ENCODE assay signal across 22 cellular contexts in the genomic region with DNA sequence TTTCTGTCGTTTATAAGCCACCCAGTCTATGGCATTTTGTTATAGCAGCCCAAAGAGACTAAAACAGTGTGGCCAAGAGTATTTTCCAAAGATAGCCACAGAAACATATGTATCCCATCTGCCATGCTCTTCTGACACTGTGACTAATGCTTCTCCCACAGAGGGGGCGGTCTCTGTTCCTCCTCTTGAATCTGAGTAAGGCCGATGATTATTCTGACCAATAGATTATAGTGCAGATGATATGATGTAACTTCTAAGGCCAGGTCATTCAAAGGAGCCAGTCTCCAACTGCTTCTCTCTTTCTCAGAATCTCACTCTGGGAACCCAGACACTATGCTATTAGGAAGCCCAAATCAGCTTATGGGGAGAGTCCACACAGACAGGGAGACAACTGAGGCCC.
DNase-seq lines count a peak whose midpoint lies in the region; ATAC-seq, FAIRE-seq and TF ChIP-seq lines count a peak whose summit lies in the region.
"Had no signal": no experiment of that assay in that cellular context is flagged by ENCODE, and none has a peak within 500 bp of the region (broad histone marks: within the 10 kb centered on the region; RNA-seq: fewer than 3 reads in every experiment).

No MANE protein-coding gene starts in this region.

- H3K14ac ChIP-seq in mesenchymal stem cell (ENCODE audit: low read length in 2 of 2) = no peak overlapping the region

- no peak overlapping the region for H4K8ac ChIP-seq in mesenchymal stem cell (ENCODE audit: low read length)

- H3K27ac ChIP-seq in K562 (ENCODE audit: extremely low read depth, low read depth, low read length) (no peak overlapping the region), mesenchymal stem cell (ENCODE audit: low read length, poor library complexity, severe bottlenecking) (no peak overlapping the region)
- no peak overlapping the region for H3K27ac ChIP-seq in effector memory CD4-positive, alpha-beta T cell (ENCODE audit: insufficient read depth, low read length, poor library complexity, severe bottlenecking)
- H3K27ac ChIP-seq: KMS-11, psoas muscle, stomach had no signal

- TF ChIP-seq POLR2A in K562 (conservative IDR thresholded peaks at IDR 0.05) = no peak

- H3K79me1 ChIP-seq in mesenchymal stem cell (replicated peaks; ENCODE audit: low read length, poor library complexity, severe bottlenecking) = no peaks in the 10 kb centered on the region

- WGBS in K562 (ENCODE audit: insufficient coverage, low coverage, missing lambda C conversion rate) = 8% methylated on average over 3 of the region's 3 CpGs
- WGBS in mesenchymal stem cell = 77% methylated on average over 1 of the region's 3 CpGs

- no peak overlapping the region for H4K91ac ChIP-seq in mesenchymal stem cell (ENCODE audit: low read length)

- H3K4me3 ChIP-seq in K562 (no peak overlapping the region), mesenchymal stem cell (ENCODE audit: insufficient read depth in 1 of 2, low read depth in 1 of 2, low read length in 2 of 2) (no peak overlapping the region)
- no peak overlapping the region for H3K4me3 ChIP-seq in effector memory CD4-positive, alpha-beta T cell (ENCODE audit: insufficient read depth, low read depth, low read length, poor library complexity, severe bottlenecking)
- H3K4me3 ChIP-seq: psoas muscle, stomach had no signal

- H3K9me1 ChIP-seq in K562 (ENCODE audit: control insufficient read depth, insufficient read depth, low read length) = no peaks in the 10 kb centered on the region

- H4K20me1 ChIP-seq in K562 (replicated peaks; ENCODE audit: control insufficient read depth, insufficient read depth, low read length) = no peaks in the 10 kb centered on the region

- H3K79me2 ChIP-seq in K562 (ENCODE audit: control insufficient read depth, insufficient read depth, low read length) = no peaks in the 10 kb centered on the region

- no TSS peak for BruUV-seq in K562 (replicated peaks; lab: Mats Ljungman, UMichigan)

- no peak overlapping the region for H2BK5ac ChIP-seq in mesenchymal stem cell (ENCODE audit: low read depth, low read length, poor library complexity, severe bottlenecking)

- DNase-seq in ELR (ENCODE audit: low read depth) = peak; percentile 15
- peak; percentile 76 for DNase-seq in MV-4-11 (lab: John Stamatoyannopoulos, UW)
- peak; percentile 17 to 36 (median 19) for DNase-seq in K562 (ENCODE audit: extremely low read depth in 1 of 4, low spot score in 3 of 4)
- peak; percentile 23 for DNase-seq in mesenchymal stem cell
- no peak for DNase-seq in occipital lobe (lab: John Stamatoyannopoulos, UW)
- no peak for DNase-seq in activated CD4-positive, alpha-beta T cell treated with anti-CD3 and anti-CD28 coated beads for 1 hour
- DNase-seq in HPDE6-E6E7 (ENCODE audit: extremely low spot score) = no peak
- no peak for DNase-seq in effector memory CD4-positive, alpha-beta T cell
- DNase-seq: activated CD4-positive, alpha-beta T cell treated with anti-CD3 and anti-CD28 coated beads, Interleukin-2, amount 10 ng/mL, durations not matched to agents 24 days and 14 days; activated naive CD4-positive, alpha-beta T cell treated with anti-CD3 and anti-CD28 coated beads, Interleukin-2, amount 50 U/mL, for 16 hours; C1 segment of cervical spinal cord; DND-41; endodermal cell; NCI-H1694 treated with DMSO at 0.1 percent for 48 hours; psoas muscle; Right ventricle myocardium superior; stomach; T1000 had no signal

- no peak for TF ChIP-seq RAD21 in K562 (CRISPR knock-in tag; conservative IDR thresholded peaks at IDR 0.05 in 1 of 2, IDR thresholded peaks at IDR 0.05 in 1 of 2)

- CTCF ChIA-PET in K562 (lab: Yijun Ruan, JAX; ENCODE audit: low intra/inter-chr PET ratio) = no interaction called here

- H3K4me2 ChIP-seq in K562 (ENCODE audit: insufficient read depth, low read length) (no peak overlapping the region), mesenchymal stem cell (ENCODE audit: low read length, poor library complexity, severe bottlenecking) (no peak overlapping the region)
- H3K4me2 ChIP-seq: KMS-11 had no signal

- no peak overlapping the region for H2AK5ac ChIP-seq in mesenchymal stem cell (ENCODE audit: low read length, severe bottlenecking)

- no peak overlapping the region for H2BK12ac ChIP-seq in mesenchymal stem cell (ENCODE audit: low read length in 2 of 2)

- no peak overlapping the region for H2AFZ ChIP-seq in K562 (ENCODE audit: low read depth, low read length)
- H2AFZ ChIP-seq in mesenchymal stem cell (ENCODE audit: low read depth, low read length) = no peak overlapping the region

- no peak overlapping the region for H2BK120ac ChIP-seq in mesenchymal stem cell (ENCODE audit: low read depth, low read length)

- no peak for TF ChIP-seq CTCF in K562 (IDR thresholded peaks at IDR 0.05 in 2 of 3, conservative IDR thresholded peaks at IDR 0.05 in 1 of 3; ENCODE audit: insufficient read depth in 2 of 3, low read depth in 1 of 3, low read length in 3 of 3)

- ATAC-seq in K562 = peak; percentile 78
- ATAC-seq: psoas muscle had no signal

- in situ Hi-C loops in K562 (cut with MboI) = no loop called here

- no peak overlapping the region for H3K18ac ChIP-seq in mesenchymal stem cell (ENCODE audit: low read depth in 1 of 2, low read length in 2 of 2)

- no peak overlapping the region for H3K23ac ChIP-seq in mesenchymal stem cell (ENCODE audit: low read length in 2 of 2)

- H3K4ac ChIP-seq in mesenchymal stem cell (ENCODE audit: low read depth in 1 of 2, low read length in 2 of 2) = no peak overlapping the region

- POLR2A ChIA-PET in K562 (lab: Yijun Ruan, JAX) = no interaction called here

- intact Hi-C loops in K562 (cut with micrococcal nuclease) = no loop called here

- H3K9ac ChIP-seq in K562 (ENCODE audit: insufficient read depth in 1 of 2, low read depth in 2 of 2, low read length in 2 of 2) (no peak overlapping the region; a peak in 1 of 4 replicates), mesenchymal stem cell (ENCODE audit: low read length) (no peak overlapping the region)
- H3K9ac ChIP-seq: KMS-11 had no signal

- H3K27me3 ChIP-seq in K562 (ENCODE audit: control insufficient read depth in 2 of 2, insufficient read depth in 2 of 2, low read length in 2 of 2) = no peaks in the 10 kb centered on the region
- H3K27me3 ChIP-seq in mesenchymal stem cell (ENCODE audit: control insufficient read depth in 1 of 2, insufficient read depth in 1 of 2, low read length in 2 of 2) = peaks cover 0 to 21% of the 10 kb centered on the region in 2 experiments
- H3K27me3 ChIP-seq in effector memory CD4-positive, alpha-beta T cell (replicated peaks; ENCODE audit: control insufficient read depth, insufficient read depth, low read length, poor library complexity, severe bottlenecking) = no peaks in the 10 kb centered on the region

- peaks cover 0 to 12% of the 10 kb centered on the region in 2 experiments; a peak in 3 of 5 replicates for H3K4me1 ChIP-seq in K562 (replicated peaks in 1 of 2; ENCODE audit: control insufficient read depth in 2 of 2, insufficient read depth in 2 of 2, low read length in 2 of 2)
- no peaks in the 10 kb centered on the region for H3K4me1 ChIP-seq in mesenchymal stem cell (ENCODE audit: control insufficient read depth, insufficient read depth, low read depth, low read length)
- no peaks in the 10 kb centered on the region for H3K4me1 ChIP-seq in effector memory CD4-positive, alpha-beta T cell (ENCODE audit: control insufficient read depth, insufficient read depth, low read length, poor library complexity, severe bottlenecking)
- H3K4me1 ChIP-seq: psoas muscle, stomach had no signal

- no peak for TF ChIP-seq EP300 in K562 (IDR thresholded peaks at IDR 0.05; ENCODE audit: low read length)

- no peak overlapping the region for H2BK15ac ChIP-seq in mesenchymal stem cell (ENCODE audit: low read depth, poor library complexity, severe bottlenecking)

- H3K36me3 ChIP-seq in K562 (ENCODE audit: control insufficient read depth, insufficient read depth, low read length) (no peaks in the 10 kb centered on the region), mesenchymal stem cell (ENCODE audit: control insufficient read depth in 1 of 2, insufficient read depth in 2 of 2, low read depth in 1 of 2, low read length in 2 of 2) (no peaks in the 10 kb centered on the region)
- H3K36me3 ChIP-seq in effector memory CD4-positive, alpha-beta T cell (ENCODE audit: control insufficient read depth, insufficient read depth, low read length) = no peaks in the 10 kb centered on the region
- H3K36me3 ChIP-seq: stomach had no signal

- H3K9me3 ChIP-seq in K562 (replicated peaks; ENCODE audit: control insufficient read depth, insufficient read depth, low read depth, low read length) (peaks cover 2% of the 10 kb centered on the region; the same call in 1 of the 2 replicates), mesenchymal stem cell (ENCODE audit: control insufficient read depth, low read length) (peaks cover 30% of the 10 kb centered on the region)
- no peaks in the 10 kb centered on the region for H3K9me3 ChIP-seq in effector memory CD4-positive, alpha-beta T cell (ENCODE audit: control insufficient read depth, low read length)
- H3K9me3 ChIP-seq: psoas muscle had no signal

- FAIRE-seq in K562 (lab: Jason Lieb, UNC) = no peak
- FAIRE-seq: bronchial epithelial cell, GM12891, islet of Langerhans had no signal

TF ChIP-seq in K562, 482 proteins besides CTCF, POLR2A, EP300 and RAD21 (continues in another document):
- TF ChIP-seq, protein P1, sequence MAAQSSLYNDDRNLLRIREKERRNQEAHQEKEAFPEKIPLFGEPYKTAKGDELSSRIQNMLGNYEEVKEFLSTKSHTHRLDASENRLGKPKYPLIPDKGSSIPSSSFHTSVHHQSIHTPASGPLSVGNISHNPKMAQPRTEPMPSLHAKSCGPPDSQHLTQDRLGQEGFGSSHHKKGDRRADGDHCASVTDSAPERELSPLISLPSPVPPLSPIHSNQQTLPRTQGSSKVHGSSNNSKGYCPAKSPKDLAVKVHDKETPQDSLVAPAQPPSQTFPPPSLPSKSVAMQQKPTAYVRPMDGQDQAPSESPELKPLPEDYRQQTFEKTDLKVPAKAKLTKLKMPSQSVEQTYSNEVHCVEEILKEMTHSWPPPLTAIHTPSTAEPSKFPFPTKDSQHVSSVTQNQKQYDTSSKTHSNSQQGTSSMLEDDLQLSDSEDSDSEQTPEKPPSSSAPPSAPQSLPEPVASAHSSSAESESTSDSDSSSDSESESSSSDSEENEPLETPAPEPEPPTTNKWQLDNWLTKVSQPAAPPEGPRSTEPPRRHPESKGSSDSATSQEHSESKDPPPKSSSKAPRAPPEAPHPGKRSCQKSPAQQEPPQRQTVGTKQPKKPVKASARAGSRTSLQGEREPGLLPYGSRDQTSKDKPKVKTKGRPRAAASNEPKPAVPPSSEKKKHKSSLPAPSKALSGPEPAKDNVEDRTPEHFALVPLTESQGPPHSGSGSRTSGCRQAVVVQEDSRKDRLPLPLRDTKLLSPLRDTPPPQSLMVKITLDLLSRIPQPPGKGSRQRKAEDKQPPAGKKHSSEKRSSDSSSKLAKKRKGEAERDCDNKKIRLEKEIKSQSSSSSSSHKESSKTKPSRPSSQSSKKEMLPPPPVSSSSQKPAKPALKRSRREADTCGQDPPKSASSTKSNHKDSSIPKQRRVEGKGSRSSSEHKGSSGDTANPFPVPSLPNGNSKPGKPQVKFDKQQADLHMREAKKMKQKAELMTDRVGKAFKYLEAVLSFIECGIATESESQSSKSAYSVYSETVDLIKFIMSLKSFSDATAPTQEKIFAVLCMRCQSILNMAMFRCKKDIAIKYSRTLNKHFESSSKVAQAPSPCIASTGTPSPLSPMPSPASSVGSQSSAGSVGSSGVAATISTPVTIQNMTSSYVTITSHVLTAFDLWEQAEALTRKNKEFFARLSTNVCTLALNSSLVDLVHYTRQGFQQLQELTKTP (IDR thresholded peaks at IDR 0.05; ENCODE audit: low read depth in 1 of 2, partially characterized antibody in 2 of 2) = no peak

Comparison
In these comparisons a context has a peak if more than half of its experiments do, and no peak if none do; other contexts are left out.
1. DNase-seq: peak in ELR (single experiment), MV-4-11 (single experiment), K562 (4 of 4) and mesenchymal stem cell (single experiment); none in occipital lobe (single experiment), activated CD4-positive, alpha-beta T cell treated with anti-CD3 and anti-CD28 coated beads for 1 hour (single experiment), HPDE6-E6E7 (single experiment) and effector memory CD4-positive, alpha-beta T cell (0 of 3).